Comparison of ENCODE assay signal across 9 cellular contexts in genomic region chr14:60332046-60332399, GRCh38.
DNase-seq lines count a peak whose midpoint lies in the region; ATAC-seq and TF ChIP-seq lines count a peak whose summit lies in the region.
"Had no signal": no experiment of that assay in that cellular context is flagged by ENCODE, and none has a peak within 500 bp of the region (broad histone marks: within the 10 kb centered on the region; RNA-seq: fewer than 3 reads in every experiment).

No MANE protein-coding gene starts in this region.

- H3K4me1 ChIP-seq in heart left ventricle (peaks cover 0 to 24% (median 7%) of the 10 kb centered on the region in 12 donors), mesenchymal stem cell (ENCODE audit: control insufficient read depth, insufficient read depth, low read depth, low read length) (peaks cover 10% of the 10 kb centered on the region), upper lobe of right lung (peaks cover 9% of the 10 kb centered on the region)
- H3K4me1 ChIP-seq: BE2C had no signal

- H3K36me3 Mint-ChIP-seq in activated naive CD4-positive, alpha-beta T cell treated with anti-CD3 and anti-CD28 coated beads, Interleukin-2, amount 50 U/mL, for 72 hours, result peaks cover 0 to 6% of the 10 kb centered on the region in 2 donors

- no peak overlapping the region for H3K14ac ChIP-seq in mesenchymal stem cell (ENCODE audit: low read length in 2 of 2)

- H4K8ac ChIP-seq in mesenchymal stem cell (ENCODE audit: low read length), result no peak overlapping the region

- TF ChIP-seq POLR2A in heart left ventricle (IDR thresholded peaks at IDR 0.05), result no peak

- no peak overlapping the region for H2BK15ac ChIP-seq in mesenchymal stem cell (ENCODE audit: low read depth, poor library complexity, severe bottlenecking)

- H2BK12ac ChIP-seq in mesenchymal stem cell (ENCODE audit: low read length in 2 of 2), result no peak overlapping the region

- 59 to 64% (median 61%) methylated on average over 2 of the region's 2 CpGs for WGBS in heart left ventricle, 4 donors
- WGBS in mesenchymal stem cell, result 100% methylated on average over 1 of the region's 2 CpGs

- H3K9me3 Mint-ChIP-seq in activated naive CD4-positive, alpha-beta T cell treated with anti-CD3 and anti-CD28 coated beads, Interleukin-2, amount 50 U/mL, for 72 hours, result no peaks in the 10 kb centered on the region

- intact Hi-C loops in heart left ventricle (cut with DNase I) (loop anchor here in 2 of 10 donors (5.0 to 10.0 kb wide), 2 partner anchors 85 to 137 kb away; partner anchors contain the start of gene PPM1A (in 1 of the 2)), cardiac septum (cut with DNase I) (no loop called here), upper lobe of right lung (cut with DNase I) (no loop called here)

- no peak overlapping the region for H3K9ac ChIP-seq in mesenchymal stem cell (ENCODE audit: low read length)

- no peak overlapping the region for H3K27ac ChIP-seq in heart left ventricle
- no peak overlapping the region for H3K27ac ChIP-seq in mesenchymal stem cell (ENCODE audit: low read length, poor library complexity, severe bottlenecking)
- no peak overlapping the region for H3K27ac ChIP-seq in upper lobe of right lung

- H3K4ac ChIP-seq in mesenchymal stem cell (ENCODE audit: low read depth in 1 of 2, low read length in 2 of 2), result no peak overlapping the region

- H3K36me3 ChIP-seq in heart left ventricle, result no peaks in the 10 kb centered on the region
- H3K36me3 ChIP-seq in mesenchymal stem cell (ENCODE audit: control insufficient read depth in 1 of 2, insufficient read depth in 2 of 2, low read depth in 1 of 2, low read length in 2 of 2), result no peaks in the 10 kb centered on the region
- H3K36me3 ChIP-seq in upper lobe of right lung, result no peaks in the 10 kb centered on the region
- H3K36me3 ChIP-seq: BE2C had no signal

- H3K23ac ChIP-seq in mesenchymal stem cell (ENCODE audit: low read length in 2 of 2), result no peak overlapping the region

- H3K4me2 ChIP-seq in mesenchymal stem cell (ENCODE audit: low read length, poor library complexity, severe bottlenecking), result peak overlapping the region; percentile 54

- H3K27ac Mint-ChIP-seq in activated naive CD4-positive, alpha-beta T cell treated with anti-CD3 and anti-CD28 coated beads, Interleukin-2, amount 50 U/mL, for 72 hours, result peak overlapping the region; percentile 82 to 91

- H2AFZ ChIP-seq in mesenchymal stem cell (ENCODE audit: low read depth, low read length), result no peak overlapping the region

- H3K18ac ChIP-seq in mesenchymal stem cell (ENCODE audit: low read depth in 1 of 2, low read length in 2 of 2), result no peak overlapping the region

- H3K9me3 ChIP-seq in heart left ventricle (peaks cover 0 to 2% (median 0%) of the 10 kb centered on the region in 12 donors), mesenchymal stem cell (ENCODE audit: control insufficient read depth, low read length) (no peaks in the 10 kb centered on the region), upper lobe of right lung (no peaks in the 10 kb centered on the region)
- H3K9me3 ChIP-seq: BE2C had no signal

- peak overlapping the region in 7 of 12 donors; percentile 40 to 62 (median 54) for H3K4me3 ChIP-seq in heart left ventricle
- H3K4me3 ChIP-seq in mesenchymal stem cell (ENCODE audit: insufficient read depth in 1 of 2, low read depth in 1 of 2, low read length in 2 of 2), result peak overlapping the region in 1 of 2 experiments; percentile 72
- peak overlapping the region; percentile 57 for H3K4me3 ChIP-seq in upper lobe of right lung

- no peaks in the 10 kb centered on the region for H3K79me1 ChIP-seq in mesenchymal stem cell (replicated peaks; ENCODE audit: low read length, poor library complexity, severe bottlenecking)

- no peak for ATAC-seq in heart left ventricle
- ATAC-seq in activated naive CD4-positive, alpha-beta T cell treated with anti-CD3 and anti-CD28 coated beads, Interleukin-2, amount 50 U/mL, for 72 hours, result peak in 1 of 2 donors; percentile 34
- ATAC-seq in upper lobe of right lung, result no peak

- no peak overlapping the region for H4K91ac ChIP-seq in mesenchymal stem cell (ENCODE audit: low read length)

- peaks cover 0 to 20% (median 6%) of the 10 kb centered on the region in 9 donors for H3K27me3 ChIP-seq in heart left ventricle
- H3K27me3 ChIP-seq in mesenchymal stem cell (ENCODE audit: control insufficient read depth in 1 of 2, insufficient read depth in 1 of 2, low read length in 2 of 2), result peaks cover 33 to 42% of the 10 kb centered on the region in 2 experiments
- peaks cover 21% of the 10 kb centered on the region for H3K27me3 ChIP-seq in upper lobe of right lung
- H3K27me3 ChIP-seq: BE2C had no signal

- DNase-seq in heart left ventricle (no peak), cardiac septum (ENCODE audit: low spot score) (no peak), mesenchymal stem cell (no peak), upper lobe of right lung (no peak), cerebellum (ENCODE audit: low spot score) (no peak), activated gamma-delta T cell treated with Interleukin-2 at 50 U/mL for 16 hours (no peak), DMS 273 treated with DMSO at 0.1 percent for 48 hours (lab: John Stamatoyannopoulos, UW) (no peak)
- no peak for DNase-seq in activated naive CD4-positive, alpha-beta T cell treated with anti-CD3 and anti-CD28 coated beads, Interleukin-2, amount 50 U/mL, for 72 hours (ENCODE audit: low spot score in 2 of 2)

- peak in 1 of 12 donors; percentile 27 for TF ChIP-seq CTCF in heart left ventricle (IDR thresholded peaks at IDR 0.05)
- TF ChIP-seq CTCF in upper lobe of right lung (IDR thresholded peaks at IDR 0.05), result no peak

- H2AK5ac ChIP-seq in mesenchymal stem cell (ENCODE audit: low read length, severe bottlenecking), result no peak overlapping the region

- no peak overlapping the region for H2BK120ac ChIP-seq in mesenchymal stem cell (ENCODE audit: low read depth, low read length)

- no peak overlapping the region for H2BK5ac ChIP-seq in mesenchymal stem cell (ENCODE audit: low read depth, low read length, poor library complexity, severe bottlenecking)
